ENCODE assay signal across 24 cellular contexts in the genomic region with DNA sequence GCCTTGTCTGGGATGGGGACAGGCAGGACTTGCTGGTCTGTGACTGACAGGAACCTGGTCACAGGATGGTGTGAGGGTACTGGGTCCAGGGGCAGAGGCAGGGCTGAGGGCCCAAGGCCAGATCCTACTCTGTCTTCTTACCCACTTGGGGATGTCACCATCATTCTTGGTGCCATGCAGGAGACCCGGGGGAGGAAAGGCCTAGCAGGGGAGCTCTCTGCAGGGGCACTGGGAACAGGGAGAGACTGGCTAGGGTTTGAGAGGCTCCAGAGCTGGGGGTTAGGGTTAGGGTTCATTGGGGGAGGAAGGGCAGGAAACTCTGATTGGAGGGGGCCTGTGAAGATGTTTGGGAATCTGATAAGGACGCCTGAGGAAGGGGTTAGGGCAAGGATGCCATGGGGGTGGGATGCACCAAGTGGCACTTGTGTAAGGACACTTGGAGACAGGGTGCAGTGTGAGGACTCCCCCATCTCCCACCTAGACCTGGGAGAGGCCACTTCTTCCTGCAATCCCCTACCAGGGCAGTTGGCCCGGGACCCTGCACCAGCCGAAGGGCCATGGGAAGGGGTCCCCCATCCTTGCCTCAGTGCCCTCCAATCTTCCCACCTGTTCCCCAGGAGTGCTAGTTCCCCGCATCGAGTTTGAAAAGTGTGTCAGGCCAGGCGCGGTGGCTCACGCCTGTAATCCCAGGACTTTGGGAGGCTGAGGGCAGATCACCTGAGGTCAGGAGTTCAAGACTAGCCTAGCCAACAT. TPM values are rescaled to one million over a fixed set of nuclear protein-coding genes. Genes with fewer than 3 reads are reported as not detected.
DNase-seq lines count a peak whose midpoint lies in the region; FAIRE-seq and TF ChIP-seq lines count a peak whose summit lies in the region.
"Had no signal": no experiment of that assay in that cellular context is flagged by ENCODE, and none has a peak within 500 bp of the region (broad histone marks: within the 10 kb centered on the region; RNA-seq: fewer than 3 reads in every experiment).

No MANE protein-coding gene starts in this region.

- H2AFZ ChIP-seq in H1 (ENCODE audit: low read length): no peak overlapping the region
- H2AFZ ChIP-seq in osteoblast (ENCODE audit: low read length): no peak overlapping the region
- H2AFZ ChIP-seq: GM23338 had no signal

- CTCF ChIA-PET in H1 (lab: Charles Lee; ENCODE audit: partially characterized antibody): interaction anchor here (1.7 to 11.2 kb wide), 2 partner anchors 34 to 52 kb away, joined by 3 to 112 read pairs; partner anchors contain the start of genes SNAPC2 and TGFBR3L

- H3K18ac ChIP-seq in H1 (ENCODE audit: extremely low read depth, low read length): no peak overlapping the region

- H3K27me3 ChIP-seq in H1 (replicated peaks in 1 of 4; ENCODE audit: control insufficient read depth in 3 of 4, extremely low read depth in 1 of 4, insufficient read depth in 3 of 4, low read length in 3 of 4): peaks cover 8 to 35% (median 25%) of the 10 kb centered on the region in 4 experiments
- no peaks in the 10 kb centered on the region for H3K27me3 ChIP-seq in osteoblast (ENCODE audit: insufficient read depth, low read length)
- no peaks in the 10 kb centered on the region for H3K27me3 ChIP-seq in testis

- H3K36me3 Mint-ChIP-seq in activated naive CD4-positive, alpha-beta T cell treated with anti-CD3 and anti-CD28 coated beads, Interleukin-2, amount 50 U/mL, for 24 hours: no peaks in the 10 kb centered on the region
- H3K36me3 Mint-ChIP-seq in activated CD4-positive, alpha-beta T cell treated with anti-CD3 and anti-CD28 coated beads, Interleukin-2, amount 10 ng/mL, durations not matched to agents 24 days and 14 days (ENCODE audit: low read depth): no peaks in the 10 kb centered on the region
- H3K36me3 Mint-ChIP-seq: IgD-negative memory B cell had no signal

- TF ChIP-seq POLR2A in H1 (IDR thresholded peaks at IDR 0.05; ENCODE audit: control extremely low read depth in 1 of 2, low read depth in 2 of 2, low read length in 2 of 2) (no peak; a peak in 1 of 3 replicates), testis (IDR thresholded peaks at IDR 0.05) (no peak)

- WGBS in H1 (ENCODE audit: extremely low coverage in 1 of 2, insufficient coverage in 1 of 2, insufficient read length in 1 of 2, insufficient replicate concordance in 2 of 2, low coverage in 1 of 2, low lambda C conversion rate in 2 of 2, missing lambda C conversion rate in 1 of 2), 2 experiments: 94% methylated on average over 9 of the region's 9 CpGs; no CpG with 5 or more reads in 1 of the 2 experiments
- WGBS in testis, 2 donors: 77 to 84% methylated on average over 9 of the region's 9 CpGs

- H3K56ac ChIP-seq in H1 (replicated peaks; ENCODE audit: insufficient read length, low read depth, low read length): no peak overlapping the region

- no peak overlapping the region for H2BK120ac ChIP-seq in H1 (replicated peaks; ENCODE audit: low read depth, low read length)

- TF ChIP-seq CTCF in D721Med (IDR thresholded peaks at IDR 0.05; ENCODE audit: insufficient read depth, missing control alignments) (no peak), H1 (IDR thresholded peaks at IDR 0.05; ENCODE audit: control extremely low read depth in 1 of 3, insufficient read depth in 1 of 3, low read depth in 1 of 3, low read length in 3 of 3) (no peak), osteoblast (IDR thresholded peaks at IDR 0.05; ENCODE audit: extremely low read depth, low read depth, low read length) (no peak), testis (IDR thresholded peaks at IDR 0.05) (no peak)

- H4K8ac ChIP-seq in H1 (ENCODE audit: extremely low read depth, insufficient read depth, low read length): no peak overlapping the region

- TF ChIP-seq EP300 in H1 (IDR thresholded peaks at IDR 0.05; ENCODE audit: borderline replicate concordance in 1 of 2, low read depth in 2 of 2, low read length in 2 of 2): no peak

- 0 out of 2 replicates have a peak overlapping the region, but pooled peaks have one; percentile 75 for H2BK15ac ChIP-seq in H1 (ENCODE audit: low read length)

- H3K79me1 ChIP-seq in H1 (ENCODE audit: low read depth, low read length): no peaks in the 10 kb centered on the region

- H3K4me3 ChIP-seq in H1 (ENCODE audit: extremely low read depth in 1 of 4, insufficient read depth in 2 of 4, low read depth in 3 of 4, low read length in 4 of 4): no peak overlapping the region
- H3K4me3 ChIP-seq in osteoblast (ENCODE audit: insufficient read depth, low read length): no peak overlapping the region
- H3K4me3 ChIP-seq in testis: no peak overlapping the region
- H3K4me3 ChIP-seq: GM12878, Peyer's patch, SJSA1 had no signal

- TF ChIP-seq RAD21 in H1 (IDR thresholded peaks at IDR 0.05 in 1 of 2, conservative IDR thresholded peaks at IDR 0.05 in 1 of 2; ENCODE audit: low read depth in 2 of 2, low read length in 2 of 2): no peak

- no peak overlapping the region for H3K23ac ChIP-seq in H1 (ENCODE audit: insufficient read length)

- H4K20me1 ChIP-seq in H1 (replicated peaks in 1 of 2; ENCODE audit: control insufficient read depth in 1 of 2, insufficient read depth in 2 of 2, low read length in 2 of 2) (peaks cover 2 to 11% of the 10 kb centered on the region in 2 experiments), osteoblast (ENCODE audit: insufficient read depth, low read length) (no peaks in the 10 kb centered on the region)

- H3K4me3 Mint-ChIP-seq in activated naive CD4-positive, alpha-beta T cell treated with anti-CD3 and anti-CD28 coated beads, Interleukin-2, amount 50 U/mL, for 24 hours: peak overlapping the region; percentile 15
- no peak overlapping the region for H3K4me3 Mint-ChIP-seq in activated CD4-positive, alpha-beta T cell treated with anti-CD3 and anti-CD28 coated beads, Interleukin-2, amount 10 ng/mL, durations not matched to agents 24 days and 14 days

- no peak overlapping the region for H4K91ac ChIP-seq in H1 (replicated peaks; ENCODE audit: insufficient read length, low read length)

- H3K9me3 Mint-ChIP-seq in activated naive CD4-positive, alpha-beta T cell treated with anti-CD3 and anti-CD28 coated beads, Interleukin-2, amount 50 U/mL, for 24 hours: no peaks in the 10 kb centered on the region
- H3K9me3 Mint-ChIP-seq in activated CD4-positive, alpha-beta T cell treated with anti-CD3 and anti-CD28 coated beads, Interleukin-2, amount 10 ng/mL, durations not matched to agents 24 days and 14 days: peaks cover 9% of the 10 kb centered on the region
- H3K9me3 Mint-ChIP-seq: GM23338 had no signal

- H3K36me3 ChIP-seq in H1 (ENCODE audit: control insufficient read depth in 2 of 4, insufficient read depth in 4 of 4, low read length in 3 of 4): no peaks in the 10 kb centered on the region
- no peaks in the 10 kb centered on the region for H3K36me3 ChIP-seq in osteoblast (ENCODE audit: insufficient read depth, low read length)
- H3K36me3 ChIP-seq in testis (ENCODE audit: low read depth, missing control alignments): no peaks in the 10 kb centered on the region
- H3K36me3 ChIP-seq: Peyer's patch had no signal

- H3K27me3 Mint-ChIP-seq in activated naive CD4-positive, alpha-beta T cell treated with anti-CD3 and anti-CD28 coated beads, Interleukin-2, amount 50 U/mL, for 24 hours: peaks cover 11% of the 10 kb centered on the region
- H3K27me3 Mint-ChIP-seq in activated CD4-positive, alpha-beta T cell treated with anti-CD3 and anti-CD28 coated beads, Interleukin-2, amount 10 ng/mL, durations not matched to agents 24 days and 14 days: peaks cover 34% of the 10 kb centered on the region

- no peak overlapping the region for H3K27ac ChIP-seq in H1 (ENCODE audit: low read depth, low read length)
- H3K27ac ChIP-seq in osteoblast (ENCODE audit: low read depth, low read length): no peak overlapping the region
- no peak overlapping the region for H3K27ac ChIP-seq in testis
- H3K27ac ChIP-seq: Peyer's patch, SJSA1 had no signal

- POLR2A ChIA-PET in H1 (lab: Charles Lee; ENCODE audit: partially characterized antibody): interaction anchor here (0.7 to 10.5 kb wide), 3 partner anchors 9 to 52 kb away, joined by 4 to 106 read pairs (median 14); partner anchors contain the start of genes SNAPC2 and TGFBR3L

- peaks cover 26% of the 10 kb centered on the region for H3K4me1 Mint-ChIP-seq in activated naive CD4-positive, alpha-beta T cell treated with anti-CD3 and anti-CD28 coated beads, Interleukin-2, amount 50 U/mL, for 24 hours
- peaks cover 26% of the 10 kb centered on the region for H3K4me1 Mint-ChIP-seq in activated CD4-positive, alpha-beta T cell treated with anti-CD3 and anti-CD28 coated beads, Interleukin-2, amount 10 ng/mL, durations not matched to agents 24 days and 14 days

- H3K79me2 ChIP-seq in H1 (ENCODE audit: control insufficient read depth in 1 of 2, insufficient read depth in 2 of 2, low read length in 2 of 2) (no peaks in the 10 kb centered on the region), osteoblast (ENCODE audit: insufficient read depth, low read length) (no peaks in the 10 kb centered on the region)

- H3K9me3 ChIP-seq in H1 (ENCODE audit: insufficient read depth in 2 of 2, low read depth in 1 of 2, low read length in 1 of 2): no peaks in the 10 kb centered on the region
- no peaks in the 10 kb centered on the region for H3K9me3 ChIP-seq in osteoblast (ENCODE audit: low read depth, low read length)
- H3K9me3 ChIP-seq in testis: no peaks in the 10 kb centered on the region
- H3K9me3 ChIP-seq: Peyer's patch, SJSA1 had no signal

- peaks cover 13% of the 10 kb centered on the region; the same call in 1 of the 2 replicates for H3K23me2 ChIP-seq in H1 (ENCODE audit: low read depth, low read length)

- no peak overlapping the region for H3K14ac ChIP-seq in H1 (ENCODE audit: insufficient read length)

- FAIRE-seq in D721Med (lab: Jason Lieb, UNC): no peak
- no peak for FAIRE-seq in H1 (lab: Jason Lieb, UNC)
- FAIRE-seq: GM12878 had no signal

- H2BK20ac ChIP-seq in H1 (ENCODE audit: low read length): no peak overlapping the region

- peak overlapping the region; percentile 66 for H3K4ac ChIP-seq in H1 (replicated peaks; ENCODE audit: insufficient read length, low read depth, low read length)

- H3K4me2 ChIP-seq in H1 (ENCODE audit: insufficient read depth in 1 of 2, low read depth in 2 of 2, low read length in 2 of 2): no peak overlapping the region; a peak in 1 of 4 replicates
- H3K4me2 ChIP-seq in osteoblast (ENCODE audit: insufficient read depth, low read length): no peak overlapping the region

- no peak overlapping the region for H4K5ac ChIP-seq in H1 (ENCODE audit: insufficient read length, low read depth, low read length)

- 0 out of 2 replicates have a peak overlapping the region, but pooled peaks have one; percentile 66 for H2BK5ac ChIP-seq in H1 (ENCODE audit: low read depth, low read length)

- H3K27ac Mint-ChIP-seq in activated naive CD4-positive, alpha-beta T cell treated with anti-CD3 and anti-CD28 coated beads, Interleukin-2, amount 50 U/mL, for 24 hours: no peak overlapping the region
- no peak overlapping the region for H3K27ac Mint-ChIP-seq in activated CD4-positive, alpha-beta T cell treated with anti-CD3 and anti-CD28 coated beads, Interleukin-2, amount 10 ng/mL, durations not matched to agents 24 days and 14 days
- H3K27ac Mint-ChIP-seq: GM23338 had no signal

- no peak for DNase-seq in activated naive CD4-positive, alpha-beta T cell (lab: John Stamatoyannopoulos, UW)
- DNase-seq in D721Med (ENCODE audit: insufficient read length, low spot score) (peak; percentile 18), H1 (ENCODE audit: low read depth in 1 of 2, low spot score in 2 of 2) (no peak), osteoblast (ENCODE audit: insufficient read length, low spot score, missing footprints) (peak; percentile 77), testis (no peak), NCI-H2029 (lab: John Stamatoyannopoulos, UW) (no peak)
- no peak for DNase-seq in activated CD4-positive, alpha-beta T cell treated with anti-CD3 and anti-CD28 coated beads, Interleukin-2, amount 10 ng/mL, durations not matched to agents 24 days and 14 days
- DNase-seq: AML-193, DMS79, NCI-H1105, NCI-H146, NCI-H2081, NCI-H2171, NCI-H345, NCI-H524, NCI-H774 had no signal

- H3K4me1 ChIP-seq in H1 (replicated peaks in 1 of 4; ENCODE audit: control insufficient read depth in 3 of 4, insufficient read depth in 4 of 4, low read length in 3 of 4) (peaks cover 0 to 30% (median 15%) of the 10 kb centered on the region in 4 experiments; a peak in 5 of 7 replicates), osteoblast (ENCODE audit: insufficient read depth, low read length) (peaks cover 12% of the 10 kb centered on the region), testis (peaks cover 7% of the 10 kb centered on the region)

- intact Hi-C loops in testis (cut with DNase I; ENCODE audit: low total_unique reads): no loop called here
- intact Hi-C loops in activated CD4-positive, alpha-beta T cell treated with anti-CD3 and anti-CD28 coated beads, Interleukin-2, amount 10 ng/mL, durations not matched to agents 24 days and 14 days (cut with micrococcal nuclease): no loop called here

- no peak overlapping the region for H2AK5ac ChIP-seq in H1 (ENCODE audit: low read depth, low read length)

- no peak overlapping the region for H3K9ac ChIP-seq in H1 (replicated peaks in 1 of 4; ENCODE audit: extremely low read depth in 1 of 4, low read depth in 3 of 4, low read length in 3 of 4)

- H2BK12ac ChIP-seq in H1 (ENCODE audit: low read depth, low read length): peak overlapping the region; percentile 50; the same call in 1 of the 2 replicates

RNA-seq across cellular contexts. Expression of gene PRR36, which starts 6.9 kb away (rescaled TPM):
- 23.9 and 25.3 TPM in 2 replicates for total RNA-seq in H1 (2021; fragmentation: NEBNext Ultra II Directional; extraction: Animal tissue kit (Norgen Biotek cat#: 25700))
- polyA plus RNA-seq in H1 (2011; rRNA removed) (1.6 and 3.4 TPM in 2 replicates), testis (ENCODE audit: insufficient read depth, low read depth, low replicate concordance) (0.50 TPM)
- polyA plus RNA-seq in H1 (2011; cell fraction: cytosol; rRNA removed): 0.85 TPM
- 6.1 TPM for polyA plus RNA-seq in H1 (2011; cell fraction: nucleus; rRNA removed)
- 20.7 to 32.8 TPM (median 29.9 TPM) in 4 replicates for polyA plus RNA-seq in H1 (2012, experiment 1 of 2)
- 22.3 TPM for polyA plus RNA-seq in H1 (2012, experiment 2 of 2)
- polyA plus RNA-seq in H1 (2013, experiment 1 of 2): 21.3 TPM
- 20.1 TPM for polyA plus RNA-seq in H1 (2013, experiment 2 of 2)
- 1.2 and 1.9 TPM in 2 replicates for polyA minus RNA-seq in H1 (2011; rRNA and poly(A)+ RNA removed)
- 17.2 TPM for polyA minus RNA-seq in H1 (2011; cell fraction: cytosol; rRNA and poly(A)+ RNA removed)
- 5.0 TPM for polyA minus RNA-seq in H1 (2011; cell fraction: nucleus; rRNA and poly(A)+ RNA removed)
- total RNA-seq in osteoblast (under 0.01 TPM in 1 of 2 replicates, not detected in the other), testis (1 to 10 TPM; 2.9 to 3.3 TPM)
- 0.21 TPM in 2 replicates for total RNA-seq in activated CD4-positive, alpha-beta T cell treated with anti-CD3 and anti-CD28 coated beads, Interleukin-2, amount 10 ng/mL, durations not matched to agents 24 days and 14 days
- total RNA-seq: GM12878, Peyer's patch, SJSA1 had no signal
- polyA plus RNA-seq: AG04450, IgD-negative memory B cell had no signal

RNA-seq across cellular contexts. Expression of gene LRRC8E, which starts 21.0 kb away (rescaled TPM):
- total RNA-seq in H1 (2021; fragmentation: NEBNext Ultra II Directional; extraction: Animal tissue kit (Norgen Biotek cat#: 25700)): 2.9 and 3.4 TPM in 2 replicates
- polyA plus RNA-seq in H1 (2011; rRNA removed): 2.7 and 2.8 TPM in 2 replicates
- polyA plus RNA-seq in H1 (2011; cell fraction: cytosol; rRNA removed): 2.2 TPM
- 3.0 TPM for polyA plus RNA-seq in H1 (2011; cell fraction: nucleus; rRNA removed)
- 2.2 to 3.0 TPM (median 2.6 TPM) in 4 replicates for polyA plus RNA-seq in H1 (2012, experiment 1 of 2)
- polyA plus RNA-seq in H1 (2012, experiment 2 of 2): 2.1 TPM
- 5.0 TPM for polyA plus RNA-seq in H1 (2013, experiment 1 of 2)
- 4.7 TPM for polyA plus RNA-seq in H1 (2013, experiment 2 of 2)
- 4.8 and 4.9 TPM in 2 replicates for polyA minus RNA-seq in H1 (2011; rRNA and poly(A)+ RNA removed)
- polyA minus RNA-seq in H1 (2011; cell fraction: cytosol; rRNA and poly(A)+ RNA removed): 1.6 TPM
- polyA minus RNA-seq in H1 (2011; cell fraction: nucleus; rRNA and poly(A)+ RNA removed): 3.2 TPM
- 10.5 and 17.4 TPM in 2 replicates for total RNA-seq in osteoblast
- 1 to 10 TPM in 1 of 2 donors, under 1 TPM in 1; 0.79 to 1.4 TPM for total RNA-seq in testis
- polyA plus RNA-seq in testis (ENCODE audit: insufficient read depth, low read depth, low replicate concordance): 0.92 TPM
- not detected in 2 replicates for total RNA-seq in activated CD4-positive, alpha-beta T cell treated with anti-CD3 and anti-CD28 coated beads, Interleukin-2, amount 10 ng/mL, durations not matched to agents 24 days and 14 days
- total RNA-seq: GM12878 had no signal
- polyA plus RNA-seq: IgD-negative memory B cell had no signal

RNA-seq across cellular contexts. Expression of gene MAP2K7, which starts 36.4 kb away (rescaled TPM):
- 38.3 and 41.5 TPM in 2 replicates for total RNA-seq in H1 (2021; fragmentation: NEBNext Ultra II Directional; extraction: Animal tissue kit (Norgen Biotek cat#: 25700))
- polyA plus RNA-seq in H1 (2011; rRNA removed) (8.9 and 16.6 TPM in 2 replicates), testis (ENCODE audit: insufficient read depth, low read depth, low replicate concordance) (34.8 TPM)
- polyA plus RNA-seq in H1 (2011; cell fraction: cytosol; rRNA removed): 16.5 TPM
- polyA plus RNA-seq in H1 (2011; cell fraction: nucleus; rRNA removed): 35.7 TPM
- 20.9 to 28.0 TPM (median 25.4 TPM) in 4 replicates for polyA plus RNA-seq in H1 (2012, experiment 1 of 2)
- 25.2 TPM for polyA plus RNA-seq in H1 (2012, experiment 2 of 2)
- polyA plus RNA-seq in H1 (2013, experiment 1 of 2): 28.9 TPM
- polyA plus RNA-seq in H1 (2013, experiment 2 of 2): 27.2 TPM
- polyA minus RNA-seq in H1 (2011; rRNA and poly(A)+ RNA removed): 9.2 and 11.4 TPM in 2 replicates
- 17.8 TPM for polyA minus RNA-seq in H1 (2011; cell fraction: cytosol; rRNA and poly(A)+ RNA removed)
- 14.4 TPM for polyA minus RNA-seq in H1 (2011; cell fraction: nucleus; rRNA and poly(A)+ RNA removed)
- total RNA-seq in osteoblast (12.4 and 14.8 TPM in 2 replicates), testis (10 to 100 TPM; 30.6 to 44.0 TPM)
- total RNA-seq in activated CD4-positive, alpha-beta T cell treated with anti-CD3 and anti-CD28 coated beads, Interleukin-2, amount 10 ng/mL, durations not matched to agents 24 days and 14 days: 46.7 and 47.6 TPM in 2 replicates

RNA-seq across cellular contexts. Expression of gene EVI5L, which starts 37.2 kb away (rescaled TPM):
- total RNA-seq in H1 (2021; fragmentation: NEBNext Ultra II Directional; extraction: Animal tissue kit (Norgen Biotek cat#: 25700)): 10.4 and 11.0 TPM in 2 replicates
- polyA plus RNA-seq in H1 (2011; rRNA removed) (7.2 and 13.1 TPM in 2 replicates), testis (ENCODE audit: insufficient read depth, low read depth, low replicate concordance) (69.3 TPM)
- 8.2 TPM for polyA plus RNA-seq in H1 (2011; cell fraction: cytosol; rRNA removed)
- 15.2 TPM for polyA plus RNA-seq in H1 (2011; cell fraction: nucleus; rRNA removed)
- 6.8 to 10.5 TPM (median 9.9 TPM) in 4 replicates for polyA plus RNA-seq in H1 (2012, experiment 1 of 2)
- 10.7 TPM for polyA plus RNA-seq in H1 (2012, experiment 2 of 2)
- 7.7 TPM for polyA plus RNA-seq in H1 (2013, experiment 1 of 2)
- polyA plus RNA-seq in H1 (2013, experiment 2 of 2): 7.8 TPM
- 7.2 and 14.2 TPM in 2 replicates for polyA minus RNA-seq in H1 (2011; rRNA and poly(A)+ RNA removed)
- 4.0 TPM for polyA minus RNA-seq in H1 (2011; cell fraction: cytosol; rRNA and poly(A)+ RNA removed)
- 7.9 TPM for polyA minus RNA-seq in H1 (2011; cell fraction: nucleus; rRNA and poly(A)+ RNA removed)
- total RNA-seq in osteoblast (24.8 and 26.1 TPM in 2 replicates), testis (10 to 100 TPM; 45.8 to 68.9 TPM)
- 4.3 and 5.2 TPM in 2 replicates for total RNA-seq in activated CD4-positive, alpha-beta T cell treated with anti-CD3 and anti-CD28 coated beads, Interleukin-2, amount 10 ng/mL, durations not matched to agents 24 days and 14 days

RNA-seq across cellular contexts. Expression of gene TGFBR3L, which starts 47.4 kb away (rescaled TPM):
- total RNA-seq in H1 (2021; fragmentation: NEBNext Ultra II Directional; extraction: Animal tissue kit (Norgen Biotek cat#: 25700)): 3.7 and 4.3 TPM in 2 replicates
- polyA plus RNA-seq in H1 (2011; rRNA removed): 3.1 and 8.9 TPM in 2 replicates
- polyA plus RNA-seq in H1 (2011; cell fraction: cytosol; rRNA removed): 2.2 TPM
- 3.3 TPM for polyA plus RNA-seq in H1 (2011; cell fraction: nucleus; rRNA removed)
- 3.3 to 6.1 TPM (median 4.6 TPM) in 4 replicates for polyA plus RNA-seq in H1 (2012, experiment 1 of 2)
- polyA plus RNA-seq in H1 (2012, experiment 2 of 2): 2.7 TPM
- 5.3 TPM for polyA plus RNA-seq in H1 (2013, experiment 1 of 2)
- 5.7 TPM for polyA plus RNA-seq in H1 (2013, experiment 2 of 2)
- polyA minus RNA-seq in H1 (2011; rRNA and poly(A)+ RNA removed): not detected in 2 replicates
- 3.7 TPM for polyA minus RNA-seq in H1 (2011; cell fraction: cytosol; rRNA and poly(A)+ RNA removed)
- 2.4 TPM for polyA minus RNA-seq in H1 (2011; cell fraction: nucleus; rRNA and poly(A)+ RNA removed)
- total RNA-seq in osteoblast: under 0.01 TPM in 1 of 2 replicates, not detected in the other
- total RNA-seq in testis: 1 to 10 TPM in 1 of 2 donors, not detected in 1; 2.2 TPM
- 1.2 TPM for polyA plus RNA-seq in testis (ENCODE audit: insufficient read depth, low read depth, low replicate concordance)
- 5.3 and 8.5 TPM in 2 replicates for total RNA-seq in activated CD4-positive, alpha-beta T cell treated with anti-CD3 and anti-CD28 coated beads, Interleukin-2, amount 10 ng/mL, durations not matched to agents 24 days and 14 days
- total RNA-seq: A172, Peyer's patch, SJSA1 had no signal
- polyA plus RNA-seq: AG04450, IgD-negative memory B cell had no signal

Comparison
In these comparisons a context has a peak if more than half of its experiments do, and no peak if none do; other contexts are left out.
1. DNase-seq: peak in D721Med (single experiment) and osteoblast (single experiment); none in activated naive CD4-positive, alpha-beta T cell (0 of 4), H1 (0 of 2), testis (single experiment), activated CD4-positive, alpha-beta T cell treated with anti-CD3 and anti-CD28 coated beads, Interleukin-2, amount 10 ng/mL, durations not matched to agents 24 days and 14 days (single experiment) and NCI-H2029 (single experiment).